In the genomic region with DNA sequence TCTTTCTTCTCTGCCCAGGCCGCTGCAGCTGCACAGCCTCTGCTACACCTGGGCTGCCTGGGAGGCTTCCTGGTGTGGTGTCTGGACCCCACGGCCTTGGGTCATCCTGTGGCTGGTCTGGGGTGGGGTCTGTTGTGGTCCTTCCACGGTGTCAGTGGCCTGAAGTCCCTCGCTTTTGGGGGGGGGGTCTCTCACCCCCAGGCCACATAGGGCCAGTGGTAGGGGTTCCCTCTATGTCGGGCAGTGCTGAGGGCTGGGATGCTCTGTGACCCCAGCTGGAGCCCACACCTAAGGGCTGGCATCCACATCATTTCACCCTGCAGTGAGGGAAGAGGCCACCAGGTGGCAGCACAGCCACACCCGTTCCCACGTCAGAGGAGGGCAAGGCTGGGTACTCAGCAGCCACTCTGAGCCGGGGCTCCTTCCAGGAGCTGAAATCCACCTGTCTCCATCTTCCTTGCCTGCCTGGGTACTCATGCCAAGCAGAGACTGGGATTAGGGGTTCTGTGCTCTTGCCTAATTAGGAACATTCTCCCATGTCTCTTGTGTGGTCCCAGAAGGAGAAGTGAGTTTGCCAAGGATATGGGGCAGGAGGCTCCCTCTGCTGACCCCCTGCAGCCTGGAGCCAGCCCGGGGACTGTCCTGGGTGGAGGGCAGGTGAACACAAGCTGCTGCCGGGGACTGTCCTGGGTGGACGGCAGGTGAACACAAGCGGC, we compare ENCODE assay signal across 8 cellular contexts. TPM values are rescaled to one million over a fixed set of nuclear protein-coding genes. Genes with fewer than 3 reads are reported as not detected.
DNase-seq lines count a peak whose midpoint lies in the region; ATAC-seq, FAIRE-seq and TF ChIP-seq lines count a peak whose summit lies in the region.

No MANE protein-coding gene starts in this region.

- no peak overlapping the region for H4K5ac ChIP-seq in H1 (ENCODE audit: insufficient read length, low read depth, low read length)

- H4K8ac ChIP-seq in H1 (ENCODE audit: extremely low read depth, insufficient read depth, low read length), result no peak overlapping the region

- H3K27ac ChIP-seq in C4-2B (no peak overlapping the region), H1 (ENCODE audit: low read depth, low read length) (no peak overlapping the region)

- H3K23me2 ChIP-seq in H1 (ENCODE audit: low read depth, low read length), result no peaks in the 10 kb centered on the region

- no peak overlapping the region for H4K91ac ChIP-seq in H1 (replicated peaks; ENCODE audit: insufficient read length, low read length)

- H3K27me3 ChIP-seq in H1 (replicated peaks in 1 of 4; ENCODE audit: control insufficient read depth in 3 of 4, extremely low read depth in 1 of 4, insufficient read depth in 3 of 4, low read length in 3 of 4), result no peaks in the 10 kb centered on the region

- no peaks in the 10 kb centered on the region for H3K4me1 ChIP-seq in H1 (replicated peaks in 1 of 4; ENCODE audit: control insufficient read depth in 3 of 4, insufficient read depth in 4 of 4, low read length in 3 of 4)

- H3K18ac ChIP-seq in H1 (ENCODE audit: extremely low read depth, low read length), result no peak overlapping the region

- no peak overlapping the region for H2BK15ac ChIP-seq in H1 (ENCODE audit: low read length)

- H3K56ac ChIP-seq in H1 (replicated peaks; ENCODE audit: insufficient read length, low read depth, low read length), result no peak overlapping the region

- DNase-seq in HEK293T (ENCODE audit: extremely low spot score) (peak; percentile 84), NCI-H526 (lab: John Stamatoyannopoulos, UW) (peak; percentile 24 to 83), H1 (ENCODE audit: low read depth in 1 of 2, low spot score in 2 of 2) (peak in 1 of 2 experiments; percentile 97), midbrain (lab: John Stamatoyannopoulos, UW) (peak; percentile 58)
- peak; percentile 85 for DNase-seq in activated CD8-positive, alpha-beta memory T cell treated with anti-CD3 and anti-CD28 coated beads for 24 hours
- peak; percentile 39 for DNase-seq in stimulated activated CD8-positive, alpha-beta memory T cell treated with anti-CD3 and anti-CD28 coated beads, Interleukin-4, amount 100 ng/mL, for 24 hours (ENCODE audit: low read depth)

- WGBS in H1 (ENCODE audit: extremely low coverage in 1 of 2, insufficient coverage in 1 of 2, insufficient read length in 1 of 2, insufficient replicate concordance in 2 of 2, low coverage in 1 of 2, low lambda C conversion rate in 2 of 2, missing lambda C conversion rate in 1 of 2), 2 experiments, result 68% methylated on average over 11 of the region's 12 CpGs; no CpG with 5 or more reads in 1 of the 2 experiments

- no peak for FAIRE-seq in H1 (lab: Jason Lieb, UNC)

- no peak overlapping the region for H3K9ac ChIP-seq in H1 (replicated peaks in 1 of 4; ENCODE audit: extremely low read depth in 1 of 4, low read depth in 3 of 4, low read length in 3 of 4)

- TF ChIP-seq CTCF in C4-2B (conservative IDR thresholded peaks at IDR 0.05) (peak; percentile 94), H1 (IDR thresholded peaks at IDR 0.05; ENCODE audit: control extremely low read depth in 1 of 3, insufficient read depth in 1 of 3, low read depth in 1 of 3, low read length in 3 of 3) (peak; percentile 91 to 98 (median 96))

- H2BK5ac ChIP-seq in H1 (ENCODE audit: low read depth, low read length), result no peak overlapping the region

- no peak overlapping the region for H3K4me3 ChIP-seq in H1 (ENCODE audit: extremely low read depth in 1 of 4, insufficient read depth in 2 of 4, low read depth in 3 of 4, low read length in 4 of 4)

- H3K4me2 ChIP-seq in H1 (ENCODE audit: insufficient read depth in 1 of 2, low read depth in 2 of 2, low read length in 2 of 2), result no peak overlapping the region

- CTCF ChIA-PET in HEK293T (lab: Yijun Ruan, JAX) (interaction anchor here (0.5 to 3.2 kb wide), 13 partner anchors 10 to 313 kb away, joined by 3 to 24 read pairs (median 4); a partner anchor contains a TSS), H1 (lab: Charles Lee; ENCODE audit: partially characterized antibody) (interaction anchor here (0.6 to 11.5 kb wide), 74 partner anchors 8 to 1336 kb away, joined by 3 to 291 read pairs (median 4); a partner anchor contains a TSS)

- H2AFZ ChIP-seq in H1 (ENCODE audit: low read length), result no peak overlapping the region

- no peak for TF ChIP-seq POLR2A in H1 (IDR thresholded peaks at IDR 0.05; ENCODE audit: control extremely low read depth in 1 of 2, low read depth in 2 of 2, low read length in 2 of 2)

- H2BK12ac ChIP-seq in H1 (ENCODE audit: low read depth, low read length), result no peak overlapping the region

- no peak overlapping the region for H2AK5ac ChIP-seq in H1 (ENCODE audit: low read depth, low read length)

- no peaks in the 10 kb centered on the region for H3K9me3 ChIP-seq in H1 (ENCODE audit: insufficient read depth in 2 of 2, low read depth in 1 of 2, low read length in 1 of 2)

- peaks cover 0 to 6% (median 0%) of the 10 kb centered on the region in 4 experiments; a peak in 2 of 8 replicates for H3K36me3 ChIP-seq in H1 (ENCODE audit: control insufficient read depth in 2 of 4, insufficient read depth in 4 of 4, low read length in 3 of 4)

- peak; percentile 89 to 93 for TF ChIP-seq RAD21 in H1 (IDR thresholded peaks at IDR 0.05 in 1 of 2, conservative IDR thresholded peaks at IDR 0.05 in 1 of 2; ENCODE audit: low read depth in 2 of 2, low read length in 2 of 2)

- no peak overlapping the region for H3K23ac ChIP-seq in H1 (ENCODE audit: insufficient read length)

- POLR2A ChIA-PET in HEK293T (lab: Yijun Ruan, JAX) (interaction anchor here (0.9 kb wide), 1 partner anchor 13 kb away, joined by 3 read pairs; a partner anchor contains a TSS), H1 (lab: Charles Lee; ENCODE audit: partially characterized antibody) (interaction anchor here (0.8 to 1.0 kb wide), 2 partner anchors 11 to 15 kb away, joined by 3 to 4 read pairs; no protein-coding TSS in a partner anchor)

- no peaks in the 10 kb centered on the region for H3K79me2 ChIP-seq in H1 (ENCODE audit: control insufficient read depth in 1 of 2, insufficient read depth in 2 of 2, low read length in 2 of 2)

- no peak overlapping the region for H3K4ac ChIP-seq in H1 (replicated peaks; ENCODE audit: insufficient read length, low read depth, low read length)

- no peak for TF ChIP-seq EP300 in H1 (IDR thresholded peaks at IDR 0.05; ENCODE audit: borderline replicate concordance in 1 of 2, low read depth in 2 of 2, low read length in 2 of 2)

- no peak for ATAC-seq in GM19455 (IDR thresholded peaks at IDR 0.05; ENCODE audit: unreplicated experiment)

- H2BK20ac ChIP-seq in H1 (ENCODE audit: low read length), result no peak overlapping the region

- no peak overlapping the region for H3K14ac ChIP-seq in H1 (ENCODE audit: insufficient read length)

- no peaks in the 10 kb centered on the region for H3K79me1 ChIP-seq in H1 (ENCODE audit: low read depth, low read length)

- H2BK120ac ChIP-seq in H1 (replicated peaks; ENCODE audit: low read depth, low read length), result no peak overlapping the region

- peaks cover 6 to 10% of the 10 kb centered on the region in 2 experiments for H4K20me1 ChIP-seq in H1 (replicated peaks in 1 of 2; ENCODE audit: control insufficient read depth in 1 of 2, insufficient read depth in 2 of 2, low read length in 2 of 2)

TF ChIP-seq in HEK293T, 16 proteins besides CTCF, POLR2A, EP300 and RAD21 (continues in another document):
- TF ChIP-seq ELF4 (IDR thresholded peaks at IDR 0.05) (no peak), ZNF384 (IDR thresholded peaks at IDR 0.05) (no peak), HDGF (IDR thresholded peaks at IDR 0.05; ENCODE audit: borderline replicate concordance) (no peak), LEF1 (IDR thresholded peaks at IDR 0.05; ENCODE audit: borderline replicate concordance) (no peak), CTBP1 (IDR thresholded peaks at IDR 0.05; ENCODE audit: borderline replicate concordance) (no peak), FOXM1 (IDR thresholded peaks at IDR 0.05; ENCODE audit: borderline replicate concordance) (no peak), ARNT (IDR thresholded peaks at IDR 0.05) (no peak)
- TF ChIP-seq, protein P1, sequence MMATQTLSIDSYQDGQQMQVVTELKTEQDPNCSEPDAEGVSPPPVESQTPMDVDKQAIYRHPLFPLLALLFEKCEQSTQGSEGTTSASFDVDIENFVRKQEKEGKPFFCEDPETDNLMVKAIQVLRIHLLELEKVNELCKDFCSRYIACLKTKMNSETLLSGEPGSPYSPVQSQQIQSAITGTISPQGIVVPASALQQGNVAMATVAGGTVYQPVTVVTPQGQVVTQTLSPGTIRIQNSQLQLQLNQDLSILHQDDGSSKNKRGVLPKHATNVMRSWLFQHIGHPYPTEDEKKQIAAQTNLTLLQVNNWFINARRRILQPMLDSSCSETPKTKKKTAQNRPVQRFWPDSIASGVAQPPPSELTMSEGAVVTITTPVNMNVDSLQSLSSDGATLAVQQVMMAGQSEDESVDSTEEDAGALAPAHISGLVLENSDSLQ (IDR thresholded peaks at IDR 0.05), result no peak

TF ChIP-seq in H1, 55 proteins besides CTCF, POLR2A, EP300 and RAD21 (continues in another document):
- TF ChIP-seq NANOG (IDR thresholded peaks at IDR 0.05; ENCODE audit: insufficient read depth, low read depth, low read length, poor library complexity, severe bottlenecking) (no peak), SP4 (IDR thresholded peaks at IDR 0.05; ENCODE audit: low read length) (no peak), CREB1 (IDR thresholded peaks at IDR 0.05) (peak; percentile 78), PHF8 (conservative IDR thresholded peaks at IDR 0.05; ENCODE audit: low read depth, low read length) (no peak), TEAD4 (IDR thresholded peaks at IDR 0.05; ENCODE audit: low read depth, low read length) (peak; percentile 30; the same call in 1 of the 2 replicates), TCF12 (IDR thresholded peaks at IDR 0.05; ENCODE audit: low read depth, low read length) (no peak), RFX5 (IDR thresholded peaks at IDR 0.05; ENCODE audit: borderline replicate concordance, low read depth, low read length) (no peak), EZH2 (IDR thresholded peaks at IDR 0.05; ENCODE audit: low read depth, low read length, severe bottlenecking) (no peak), GABPA (IDR thresholded peaks at IDR 0.05; ENCODE audit: borderline replicate concordance, insufficient read depth, low read length) (peak; percentile 85; the same call in 1 of the 2 replicates), SAP30 (IDR thresholded peaks at IDR 0.05; ENCODE audit: insufficient read depth, insufficient replicate concordance, low read length) (no peak), POLR2AphosphoS5 (IDR thresholded peaks at IDR 0.05; ENCODE audit: low read depth, low read length) (no peak)

RNA-seq across cellular contexts. Expression of a gene that starts 13.0 kb away (rescaled TPM):
- total RNA-seq in H1 (2021; fragmentation: NEBNext Ultra II Directional; extraction: Animal tissue kit (Norgen Biotek cat#: 25700)), result 30.6 and 36.1 TPM in 2 replicates
- polyA plus RNA-seq in H1 (2011; rRNA removed), result 9.3 and 18.8 TPM in 2 replicates
- 22.9 TPM for polyA plus RNA-seq in H1 (2011; cell fraction: cytosol; rRNA removed)
- 218 TPM for polyA plus RNA-seq in H1 (2011; cell fraction: nucleus; rRNA removed)
- polyA plus RNA-seq in H1 (2012, experiment 1 of 2), result 18.7 to 30.4 TPM (median 25.2 TPM) in 4 replicates
- polyA plus RNA-seq in H1 (2012, experiment 2 of 2), result 8.1 TPM
- polyA plus RNA-seq in H1 (2013, experiment 1 of 2), result 13.4 TPM
- 12.1 TPM for polyA plus RNA-seq in H1 (2013, experiment 2 of 2)
- 9.8 and 10.3 TPM in 2 replicates for polyA minus RNA-seq in H1 (2011; rRNA and poly(A)+ RNA removed)
- polyA minus RNA-seq in H1 (2011; cell fraction: cytosol; rRNA and poly(A)+ RNA removed), result 17.5 TPM
- polyA minus RNA-seq in H1 (2011; cell fraction: nucleus; rRNA and poly(A)+ RNA removed), result 28.1 TPM
